Comparison of ENCODE assay signal across 33 cellular contexts in the genomic region with DNA sequence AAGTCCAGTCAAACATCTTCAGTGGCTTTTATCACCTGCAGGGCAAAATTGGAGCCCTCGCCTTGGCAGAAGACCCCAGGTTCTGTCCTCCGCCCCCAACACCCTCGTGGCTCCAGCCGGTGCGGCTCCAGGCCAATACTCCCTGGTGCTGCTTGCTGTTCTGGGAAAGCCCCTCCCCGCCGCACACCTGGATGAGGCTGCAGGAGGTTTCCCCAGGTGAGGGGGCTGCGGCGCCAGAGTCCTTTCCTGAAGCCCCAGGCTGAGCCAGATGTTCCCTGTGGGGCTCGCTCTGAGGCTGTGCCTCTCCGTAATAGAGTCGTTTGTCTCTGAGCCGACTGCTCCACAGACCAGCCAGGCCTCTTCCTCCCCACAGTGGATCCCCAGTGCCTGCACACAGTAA.
"Had no signal": no experiment of that assay in that cellular context is flagged by ENCODE, and none has a peak within 500 bp of the region (broad histone marks: within the 10 kb centered on the region; RNA-seq: fewer than 3 reads in every experiment).

No MANE protein-coding gene starts in this region.

- H3K27me3 Mint-ChIP-seq: activated CD4-positive, alpha-beta memory T cell treated with anti-CD3 and anti-CD28 coated beads, Interleukin-2, amount 10 ng/mL, durations not matched to agents 7 days and 5 days; activated CD8-positive, alpha-beta memory T cell treated with anti-CD3 and anti-CD28 coated beads, Interleukin-2, amount 10 ng/mL, durations not matched to agents 7 days and 5 days; activated naive CD8-positive, alpha-beta T cell treated with anti-CD3 and anti-CD28 coated beads for 36 hours had no signal

- H3K4me1 Mint-ChIP-seq: activated CD4-positive, alpha-beta memory T cell treated with anti-CD3 and anti-CD28 coated beads, Interleukin-2, amount 10 ng/mL, durations not matched to agents 7 days and 5 days; activated CD8-positive, alpha-beta memory T cell treated with anti-CD3 and anti-CD28 coated beads, Interleukin-2, amount 10 ng/mL, durations not matched to agents 7 days and 5 days; activated naive CD8-positive, alpha-beta T cell treated with anti-CD3 and anti-CD28 coated beads for 36 hours had no signal

- DNase-seq: activated CD4-positive, alpha-beta memory T cell treated with anti-CD3 and anti-CD28 coated beads, Interleukin-2, amount 10 ng/mL, durations not matched to agents 7 days and 5 days; activated CD4-positive, alpha-beta T cell treated with anti-CD3 and anti-CD28 coated beads for 1 hour; activated CD4-positive, alpha-beta T cell treated with anti-CD3 and anti-CD28 coated beads for 48 hours; activated CD4-positive, CD25-positive, alpha-beta regulatory T cell; activated CD8-positive, alpha-beta memory T cell treated with anti-CD3 and anti-CD28 coated beads for 24 hours; activated CD8-positive, alpha-beta memory T cell treated with anti-CD3 and anti-CD28 coated beads, Interleukin-2, amount 10 ng/mL, durations not matched to agents 7 days and 5 days; activated CD8-positive, alpha-beta memory T cell treated with anti-CD3 and anti-CD28 coated beads, Interleukin-2, amount 50 U/mL, for 48 hours; activated effector memory CD4-positive, alpha-beta T cell treated with Interleukin-2 at 50 U/mL for 16 hours; activated naive CD4-positive, alpha-beta T cell treated with anti-CD3 and anti-CD28 coated beads, Interleukin-2, amount 50 U/mL, for 16 hours; activated naive CD8-positive, alpha-beta T cell treated with anti-CD3 and anti-CD28 coated beads for 36 hours; activated T-cell treated with anti-CD3 and anti-CD28 coated beads, Interleukin-2, amount 50 U/mL, for 48 hours; amniotic stem cell; aorta; brain microvascular endothelial cell; central memory CD4-positive, alpha-beta T cell; Kasumi-1; KG1; MG63; NCI-H1048; NCI-H1105 treated with DMSO at 0.1 percent for 48 hours; NCI-H1436; NCI-H1694; NCI-H1930; NCI-H2081 treated with DMSO at 0.1 percent for 48 hours; NCI-H226; NCI-H446 treated with DMSO at 0.1 percent for 48 hours; NCI-H524 treated with DMSO at 0.1 percent for 48 hours; NK-92 treated with Interleukin-12 subunit alpha and Interleukin-12 subunit beta, amount 100 ng/mL, for 24 hours; PC-3; RPMI8226; T1000; WERI-Rb-1 had no signal

- H3K4me3 Mint-ChIP-seq: activated CD4-positive, alpha-beta memory T cell treated with anti-CD3 and anti-CD28 coated beads, Interleukin-2, amount 10 ng/mL, durations not matched to agents 7 days and 5 days; activated CD8-positive, alpha-beta memory T cell treated with anti-CD3 and anti-CD28 coated beads, Interleukin-2, amount 10 ng/mL, durations not matched to agents 7 days and 5 days; activated naive CD8-positive, alpha-beta T cell treated with anti-CD3 and anti-CD28 coated beads for 36 hours had no signal

- H3K27ac ChIP-seq: brain microvascular endothelial cell, Peyer's patch, WERI-Rb-1 had no signal

- H3K27ac Mint-ChIP-seq: activated CD4-positive, alpha-beta memory T cell treated with anti-CD3 and anti-CD28 coated beads, Interleukin-2, amount 10 ng/mL, durations not matched to agents 7 days and 5 days; activated CD8-positive, alpha-beta memory T cell treated with anti-CD3 and anti-CD28 coated beads, Interleukin-2, amount 10 ng/mL, durations not matched to agents 7 days and 5 days; activated naive CD8-positive, alpha-beta T cell treated with anti-CD3 and anti-CD28 coated beads for 36 hours had no signal

- H3K9me3 Mint-ChIP-seq: activated naive CD8-positive, alpha-beta T cell treated with anti-CD3 and anti-CD28 coated beads for 36 hours had no signal

- H3K27me3 ChIP-seq: brain microvascular endothelial cell, MG63, Peyer's patch had no signal

- H3K9me3 ChIP-seq: MG63, Peyer's patch had no signal

- H3K36me3 ChIP-seq: brain microvascular endothelial cell, MG63, Peyer's patch, WERI-Rb-1 had no signal

- H3K4me1 ChIP-seq: Peyer's patch had no signal

- H3K36me3 Mint-ChIP-seq: activated CD8-positive, alpha-beta memory T cell treated with anti-CD3 and anti-CD28 coated beads, Interleukin-2, amount 10 ng/mL, durations not matched to agents 7 days and 5 days; activated naive CD8-positive, alpha-beta T cell treated with anti-CD3 and anti-CD28 coated beads for 36 hours had no signal

- H3K4me3 ChIP-seq: MG63, Peyer's patch had no signal
